Comparison of ENCODE assay signal across 10 cellular contexts in genomic region chr2:190695739-190696138, GRCh38. TPM values are rescaled to one million over a fixed set of nuclear protein-coding genes. Genes with fewer than 3 reads are reported as not detected.
DNase-seq lines count a peak whose midpoint lies in the region; ATAC-seq, FAIRE-seq and TF ChIP-seq lines count a peak whose summit lies in the region.
"Had no signal": no experiment of that assay in that cellular context is flagged by ENCODE, and none has a peak within 500 bp of the region (broad histone marks: within the 10 kb centered on the region; RNA-seq: fewer than 3 reads in every experiment).

No MANE protein-coding gene starts in this region.

- H4K5ac ChIP-seq in IMR-90 (ENCODE audit: low read depth, low read length) = no peak overlapping the region

- POLR2A ChIA-PET in IMR-90 (lab: Charles Lee; ENCODE audit: unreplicated experiment) = no interaction called here

- TF ChIP-seq RAD21 in IMR-90 (IDR thresholded peaks at IDR 0.05; ENCODE audit: low read length) = no peak

- H3K4ac ChIP-seq in IMR-90 (ENCODE audit: low read depth, low read length) = no peak overlapping the region

- H3K18ac ChIP-seq in IMR-90 (ENCODE audit: low read depth, low read length) = no peak overlapping the region

- ATAC-seq in GM18870 (IDR thresholded peaks at IDR 0.05; ENCODE audit: unreplicated experiment) = peak; percentile 37
- no peak for ATAC-seq in IMR-90 (ENCODE audit: low read depth)

- in situ Hi-C loops in IMR-90 (cut with MboI; ENCODE audit: low sequenced_read_pairs) = no loop called here

- H3K27ac ChIP-seq in IMR-90 (ENCODE audit: insufficient read depth, low read length) = no peak overlapping the region
- H3K27ac ChIP-seq in kidney (ENCODE audit: low read depth in 2 of 2, low read length in 2 of 2) = no peak overlapping the region
- H3K27ac ChIP-seq: sigmoid colon had no signal

- no peak overlapping the region for H4K91ac ChIP-seq in IMR-90 (ENCODE audit: insufficient read depth, low read depth, low read length)

- no peaks in the 10 kb centered on the region for H3K79me1 ChIP-seq in IMR-90 (ENCODE audit: low read depth in 1 of 2, low read length in 2 of 2)

- no peak overlapping the region for H2BK120ac ChIP-seq in IMR-90 (ENCODE audit: low read depth, low read length)

- no peak for TF ChIP-seq CTCF in IMR-90 (conservative IDR thresholded peaks at IDR 0.05; ENCODE audit: low read depth, low read length)
- TF ChIP-seq CTCF in fibroblast of mammary gland (conservative IDR thresholded peaks at IDR 0.05; ENCODE audit: control insufficient read depth, insufficient read depth, low read depth, low read length) = no peak
- no peak for TF ChIP-seq CTCF in kidney (IDR thresholded peaks at IDR 0.05; ENCODE audit: borderline replicate concordance, extremely low read depth, insufficient read depth)

- H3K4me3 ChIP-seq in IMR-90 (ENCODE audit: insufficient read depth, low read depth, low read length) (no peak overlapping the region), fibroblast of mammary gland (ENCODE audit: control insufficient read depth, low read depth, low read length) (no peak overlapping the region), kidney (ENCODE audit: low read length in 2 of 2) (no peak overlapping the region)
- H3K4me3 ChIP-seq: sigmoid colon had no signal

- H3K14ac ChIP-seq in IMR-90 (replicated peaks; ENCODE audit: low read depth, low read length) = no peak overlapping the region

- CTCF ChIA-PET in IMR-90 (lab: Yijun Ruan, JAX) = no interaction called here

- H4K20me1 ChIP-seq in IMR-90 (ENCODE audit: insufficient read depth, low read length) = no peaks in the 10 kb centered on the region

- H2BK5ac ChIP-seq in IMR-90 (ENCODE audit: low read depth, low read length, poor library complexity, severe bottlenecking) = no peak overlapping the region

- FAIRE-seq in GM12892 (lab: Jason Lieb, UNC) = peak; percentile 78
- no peak for FAIRE-seq in kidney (lab: Jason Lieb, UNC)

- H3K4me1 ChIP-seq in IMR-90 (ENCODE audit: control insufficient read depth, insufficient read depth, low read length) (no peaks in the 10 kb centered on the region; the same call in 1 of the 2 replicates), kidney (ENCODE audit: control insufficient read depth in 1 of 2, insufficient read depth in 1 of 2, low read depth in 1 of 2, low read length in 2 of 2) (peaks cover 0 to 5% of the 10 kb centered on the region in 2 donors)
- H3K4me1 ChIP-seq: sigmoid colon had no signal

- H2AK5ac ChIP-seq in IMR-90 (ENCODE audit: low read depth, low read length) = no peak overlapping the region

- peaks cover 1% of the 10 kb centered on the region; the same call in 1 of the 2 replicates for H3K27me3 ChIP-seq in IMR-90 (ENCODE audit: control insufficient read depth, insufficient read depth, low read length)
- H3K27me3 ChIP-seq: sigmoid colon had no signal

- H3K9ac ChIP-seq in IMR-90 (ENCODE audit: low read depth, low read length) = no peak overlapping the region
- no peak overlapping the region for H3K9ac ChIP-seq in kidney (ENCODE audit: low read length in 2 of 2)

- H2BK20ac ChIP-seq in IMR-90 (ENCODE audit: low read depth, low read length) = no peak overlapping the region

- intact Hi-C loops in IMR-90 (cut with micrococcal nuclease) (no loop called here), kidney (cut with DNase I) (no loop called here)

- H3K9me3 ChIP-seq in IMR-90 (ENCODE audit: control insufficient read depth, insufficient read depth, low read length) (no peaks in the 10 kb centered on the region), kidney (ENCODE audit: control insufficient read depth in 1 of 2, low read length in 2 of 2) (no peaks in the 10 kb centered on the region)
- H3K9me3 ChIP-seq: sigmoid colon had no signal

- H3K36me3 ChIP-seq in IMR-90 (ENCODE audit: control insufficient read depth, insufficient read depth, low read length) (peaks cover 2% of the 10 kb centered on the region; the same call in 1 of the 2 replicates), kidney (ENCODE audit: control insufficient read depth in 1 of 2, insufficient read depth in 2 of 2, low read length in 2 of 2) (no peaks in the 10 kb centered on the region)

- TF ChIP-seq POLR2A in GM12892 (IDR thresholded peaks at IDR 0.05; ENCODE audit: low read depth, low read length) (no peak), IMR-90 (IDR thresholded peaks at IDR 0.05; ENCODE audit: low read depth, low read length) (no peak)

- DNase-seq in GM12892 (ENCODE audit: insufficient read length) (no peak), IMR-90 (peak; percentile 17), fibroblast of mammary gland (ENCODE audit: low read depth) (peak; percentile 30), NCI-H1105 (lab: John Stamatoyannopoulos, UW) (no peak), glomerular visceral epithelial cell (ENCODE audit: extremely low spot score) (no peak), NCI-H510A treated with DMSO at 0.1 percent for 48 hours (lab: John Stamatoyannopoulos, UW) (no peak), kidney (no peak)
- DNase-seq: CD4-positive, alpha-beta memory T cell; sigmoid colon had no signal

- H3K9me1 ChIP-seq in IMR-90 (ENCODE audit: insufficient read depth, low read length) = no peaks in the 10 kb centered on the region

- no peak overlapping the region for H3K23ac ChIP-seq in IMR-90 (ENCODE audit: low read depth, low read length)

- no peak overlapping the region for H2AK9ac ChIP-seq in IMR-90 (replicated peaks; ENCODE audit: low read depth, low read length, poor library complexity)

- BruUV-seq in IMR-90 (replicated peaks; lab: Mats Ljungman, UMichigan) = no TSS peak

- H3K4me2 ChIP-seq in IMR-90 (ENCODE audit: low read depth, low read length) = no peak overlapping the region

- no peak overlapping the region for H3K56ac ChIP-seq in IMR-90 (ENCODE audit: extremely low read depth, insufficient read depth, low read length)

- H2BK15ac ChIP-seq in IMR-90 (ENCODE audit: low read depth, low read length) = no peak overlapping the region

- no peak overlapping the region for H2AFZ ChIP-seq in IMR-90 (replicated peaks; ENCODE audit: low read length, poor library complexity)

- dilution Hi-C loops in IMR-90 (cut with HindIII; ENCODE audit: low sequenced_read_pairs, unreplicated experiment) = no loop called here

- H4K8ac ChIP-seq in IMR-90 (ENCODE audit: low read depth in 2 of 2, low read length in 2 of 2) = no peak overlapping the region

- no CpG with 5 or more reads among the region's 4 CpGs for WGBS in IMR-90 (ENCODE audit: extremely low coverage in 2 of 2, insufficient read length in 1 of 2), 2 experiments

TF ChIP-seq in IMR-90, 13 proteins besides CTCF, POLR2A, EP300 and RAD21:
- TF ChIP-seq NFE2L2 (IDR thresholded peaks at IDR 0.05; ENCODE audit: low read depth, low read length) (no peak), FOS (IDR thresholded peaks at IDR 0.05; ENCODE audit: low read depth, low read length) (0 out of 2 replicates have a peak, but pooled peaks have one; percentile 6)

RNA-seq across cellular contexts. Expression of gene NAB1, which starts 46.9 kb away (rescaled TPM):
- 24.8 TPM for polyA plus RNA-seq in GM12892 (2012; ENCODE audit: missing spikeins)
- total RNA-seq in IMR-90 (2012; rRNA removed) (31.2 and 33.6 TPM in 2 replicates), kidney (45.0 TPM)
- polyA plus RNA-seq in IMR-90 (2012; rRNA removed) (9.6 and 11.9 TPM in 2 replicates), kidney (ENCODE audit: insufficient read depth, low read depth, low replicate concordance) (10.4 TPM)
- 4.2 and 5.0 TPM in 2 replicates for polyA plus RNA-seq in IMR-90 (2012; cell fraction: cytosol; rRNA removed)
- polyA plus RNA-seq in IMR-90 (2012; cell fraction: nucleus; rRNA removed; ENCODE audit: low replicate concordance) = 10.8 and 32.4 TPM in 2 replicates

Comparison
In these comparisons a context has a peak if more than half of its experiments do, and no peak if none do; other contexts are left out.
1. DNase-seq: peak in IMR-90 (single experiment) and fibroblast of mammary gland (single experiment); none in GM12892 (single experiment), NCI-H1105 (single experiment), glomerular visceral epithelial cell (single experiment), NCI-H510A treated with DMSO at 0.1 percent for 48 hours (single experiment) and kidney (single experiment).